ENCODE assay signal across 14 cellular contexts in genomic region chr1:236067854-236068454, GRCh38. TPM values are rescaled to one million over a fixed set of nuclear protein-coding genes. Genes with fewer than 3 reads are reported as not detected.
DNase-seq lines count a peak whose midpoint lies in the region; ATAC-seq and TF ChIP-seq lines count a peak whose summit lies in the region.
"Had no signal": no experiment of that assay in that cellular context is flagged by ENCODE, and none has a peak within 500 bp of the region (broad histone marks: within the 10 kb centered on the region; RNA-seq: fewer than 3 reads in every experiment).

No MANE protein-coding gene starts in this region.

- peak; percentile 16 to 21 for TF ChIP-seq RAD21 in liver (IDR thresholded peaks at IDR 0.05)

- H3K9ac ChIP-seq in liver (ENCODE audit: low read depth in 1 of 2, low read length in 2 of 2), result no peak overlapping the region

- intact Hi-C loops in left colon (cut with DNase I, micrococcal nuclease), result no loop called here

- DNase-seq in SHP77 (lab: John Stamatoyannopoulos, UW) (peak; percentile 38 to 47), dermis microvascular lymphatic vessel endothelial cell (ENCODE audit: low read depth in 2 of 2) (peak; percentile 68 to 70), suprapubic skin (ENCODE audit: low spot score in 2 of 2) (no peak), DMS79 treated with DMSO at 0.1 percent for 48 hours (lab: John Stamatoyannopoulos, UW) (no peak), left colon (no peak)
- no peak for DNase-seq in activated naive CD4-positive, alpha-beta T cell treated with anti-CD3 and anti-CD28 coated beads, Interleukin-2, amount 50 U/mL, for 16 hours
- DNase-seq: activated CD8-positive, alpha-beta memory T cell treated with anti-CD3 and anti-CD28 coated beads, Interleukin-2, amount 50 U/mL, for 48 hours; foreskin keratinocyte; NCI-H1694 had no signal

- peak; percentile 99 for TF ChIP-seq EP300 in suprapubic skin (IDR thresholded peaks at IDR 0.05)

- H3K36me3 ChIP-seq in liver (ENCODE audit: control insufficient read depth in 4 of 4, insufficient read depth in 3 of 4, low read depth in 1 of 4, low read length in 3 of 4), result no peaks in the 10 kb centered on the region
- H3K36me3 ChIP-seq in suprapubic skin, result no peaks in the 10 kb centered on the region

- H3K4me1 ChIP-seq in liver (ENCODE audit: control insufficient read depth in 4 of 4, insufficient read depth in 4 of 4, low read length in 3 of 4) (peaks cover 4 to 19% (median 11%) of the 10 kb centered on the region in 4 donors), suprapubic skin (peaks cover 24% of the 10 kb centered on the region)
- H3K4me1 ChIP-seq: foreskin keratinocyte had no signal

- 55% methylated on average over 12 of the region's 12 CpGs for WGBS in liver
- 78% methylated on average over 12 of the region's 12 CpGs for WGBS in suprapubic skin

- ATAC-seq in HG02852 (IDR thresholded peaks at IDR 0.05; ENCODE audit: unreplicated experiment) (no peak), left colon (no peak)
- ATAC-seq: foreskin keratinocyte, left lobe of liver had no signal

- H3K9me3 ChIP-seq in liver (ENCODE audit: control insufficient read depth in 4 of 4, low read length in 3 of 4) (peaks cover 2 to 5% (median 3%) of the 10 kb centered on the region in 4 donors), suprapubic skin (no peaks in the 10 kb centered on the region)

- no peaks in the 10 kb centered on the region for H3K27me3 ChIP-seq in liver (ENCODE audit: control insufficient read depth in 4 of 4, insufficient read depth in 4 of 4, low read length in 3 of 4)
- peaks cover 14% of the 10 kb centered on the region for H3K27me3 ChIP-seq in suprapubic skin

- TF ChIP-seq POLR2A in suprapubic skin (IDR thresholded peaks at IDR 0.05), result no peak

- H3K4me3 ChIP-seq in liver (ENCODE audit: low read depth in 1 of 3, low read length in 3 of 3), result no peak overlapping the region
- no peak overlapping the region for H3K4me3 ChIP-seq in suprapubic skin

- TF ChIP-seq CTCF in liver (IDR thresholded peaks at IDR 0.05; ENCODE audit: low read depth, low read length, missing input control) (no peak), suprapubic skin (IDR thresholded peaks at IDR 0.05) (no peak)

- peak overlapping the region; percentile 93 for H3K27ac ChIP-seq in liver (ENCODE audit: low read depth in 1 of 2, low read length in 2 of 2)
- peak overlapping the region; percentile 7 for H3K27ac ChIP-seq in suprapubic skin
- H3K27ac ChIP-seq: C4-2B, foreskin keratinocyte had no signal

TF ChIP-seq in liver, 16 proteins besides CTCF, POLR2A, EP300 and RAD21:
- peak; percentile 64 for TF ChIP-seq SP1 (IDR thresholded peaks at IDR 0.05)
- no peak for TF ChIP-seq FOXA2 (IDR thresholded peaks at IDR 0.05)
- TF ChIP-seq JUND (IDR thresholded peaks at IDR 0.05), result peak; percentile 56 to 67
- no peak for TF ChIP-seq HNF4A (conservative IDR thresholded peaks at IDR 0.05)
- peak; percentile 32 for TF ChIP-seq YY1 (IDR thresholded peaks at IDR 0.05)
- TF ChIP-seq EGR1 (IDR thresholded peaks at IDR 0.05; ENCODE audit: low read depth in 2 of 2), result no peak
- TF ChIP-seq TAF1 (conservative IDR thresholded peaks at IDR 0.05), result no peak
- peak; percentile 34 for TF ChIP-seq NR2F2 (IDR thresholded peaks at IDR 0.05)
- TF ChIP-seq MAX (IDR thresholded peaks at IDR 0.05), result no peak
- TF ChIP-seq REST (IDR thresholded peaks at IDR 0.05), result no peak
- TF ChIP-seq ZBTB33 (IDR thresholded peaks at IDR 0.05), result no peak
- no peak for TF ChIP-seq ATF3 (IDR thresholded peaks at IDR 0.05)
- TF ChIP-seq FOXA1 (IDR thresholded peaks at IDR 0.05), result no peak
- no peak for TF ChIP-seq GABPA (IDR thresholded peaks at IDR 0.05 in 1 of 2, conservative IDR thresholded peaks at IDR 0.05 in 1 of 2)
- peak in 1 of 2 donors; percentile 20 for TF ChIP-seq RXRA (IDR thresholded peaks at IDR 0.05)
- TF ChIP-seq HNF4G (IDR thresholded peaks at IDR 0.05), result no peak
TF ChIP-seq in liver: peak in this region for 5.

RNA-seq across cellular contexts. Expression of gene NID1, which starts 3.1 kb away (rescaled TPM):
- 175 and 328 TPM in 2 replicates for total RNA-seq in dermis microvascular lymphatic vessel endothelial cell
- 10 to 100 TPM; 65.3 to 90.1 TPM for total RNA-seq in liver
- polyA plus RNA-seq in liver, result 10 to 100 TPM; 21.2 to 45.1 TPM
- 10 to 100 TPM; 27.9 to 48.4 (median 32.3) TPM for total RNA-seq in suprapubic skin
- total RNA-seq in left colon, result 10 to 100 TPM; 12.1 to 24.6 TPM
- total RNA-seq: OCI-LY7 had no signal

Comparison
In these comparisons a context has a peak if more than half of its experiments do, and no peak if none do; other contexts are left out.
1. DNase-seq: peak in SHP77 (2 of 2) and dermis microvascular lymphatic vessel endothelial cell (2 of 2); none in suprapubic skin (0 of 2), DMS79 treated with DMSO at 0.1 percent for 48 hours (single experiment), left colon (0 of 2) and activated naive CD4-positive, alpha-beta T cell treated with anti-CD3 and anti-CD28 coated beads, Interleukin-2, amount 50 U/mL, for 16 hours (single experiment).